In genomic region chr2:152693033-152693432, GRCh38 we compare ENCODE assay signal across 11 cellular contexts. TPM values are rescaled to one million over a fixed set of nuclear protein-coding genes. Genes with fewer than 3 reads are reported as not detected.
A peak's percentile ranks its signal among the peaks of the same experiment; 100 is the strongest.
DNase-seq lines count a peak whose midpoint lies in the region; ATAC-seq lines count a peak whose summit lies in the region.
"Had no signal": no experiment of that assay in that cellular context is flagged by ENCODE, and none has a peak within 500 bp of the region (broad histone marks: within the 10 kb centered on the region; RNA-seq: fewer than 3 reads in every experiment).

No MANE protein-coding gene starts in this region.

- H3K27ac ChIP-seq in right cardiac atrium (ENCODE audit: low read length): no peak overlapping the region

- H3K27me3 Mint-ChIP-seq in T-helper 17 cell: no peaks in the 10 kb centered on the region
- H3K27me3 Mint-ChIP-seq: naive thymus-derived CD8-positive, alpha-beta T cell had no signal

- H3K27ac Mint-ChIP-seq in T-helper 17 cell: peak overlapping the region; percentile 27

- no peak overlapping the region for H3K4me3 ChIP-seq in right cardiac atrium (ENCODE audit: low read length)

- H3K9me3 ChIP-seq in T-helper 17 cell (ENCODE audit: control insufficient read depth, low read length, poor library complexity, severe bottlenecking): no peaks in the 10 kb centered on the region
- no peaks in the 10 kb centered on the region for H3K9me3 ChIP-seq in right cardiac atrium (ENCODE audit: control insufficient read depth, low read length)

- no peaks in the 10 kb centered on the region for H3K27me3 ChIP-seq in right cardiac atrium (ENCODE audit: control insufficient read depth, insufficient read depth)

- intact Hi-C loops in right cardiac atrium (cut with DNase I): no loop called here

- no peak overlapping the region for H3K4me3 Mint-ChIP-seq in T-helper 17 cell
- H3K4me3 Mint-ChIP-seq: naive thymus-derived CD8-positive, alpha-beta T cell had no signal

- H3K36me3 Mint-ChIP-seq in T-helper 17 cell (ENCODE audit: low read depth): no peaks in the 10 kb centered on the region

- no peak for DNase-seq in T-helper 17 cell
- DNase-seq in NCI-H226: no peak
- no peak for DNase-seq in stimulated activated naive CD4-positive, alpha-beta T cell (lab: John Stamatoyannopoulos, UW)
- no peak for DNase-seq in DMS79 (lab: John Stamatoyannopoulos, UW)
- no peak for DNase-seq in right cardiac atrium
- DNase-seq: naive thymus-derived CD8-positive, alpha-beta T cell; NCI-H2081; stimulated activated CD4-positive, alpha-beta T cell treated with anti-CD3 and anti-CD28 coated beads, Interleukin-2, amount 100 ng/mL, for 24 hours had no signal

- H3K4me1 Mint-ChIP-seq in T-helper 17 cell: peaks cover 21% of the 10 kb centered on the region

- 97% methylated on average over 4 of the region's 4 CpGs for WGBS in right cardiac atrium

- ATAC-seq in GM18502 (IDR thresholded peaks at IDR 0.05; ENCODE audit: poor library complexity, unreplicated experiment) (peak; percentile 95), GM19452 (IDR thresholded peaks at IDR 0.05; ENCODE audit: unreplicated experiment) (peak; percentile 89), HG02970 (IDR thresholded peaks at IDR 0.05; ENCODE audit: low FRiP score, unreplicated experiment) (peak; percentile 73), T-helper 17 cell (no peak), right cardiac atrium (no peak)
- ATAC-seq: naive thymus-derived CD8-positive, alpha-beta T cell had no signal

- peaks cover 2% of the 10 kb centered on the region for H3K4me1 ChIP-seq in right cardiac atrium (ENCODE audit: control insufficient read depth, insufficient read depth, low read length)

RNA-seq across cellular contexts. Expression of gene PRPF40A, which starts 24.2 kb away (rescaled TPM):
- total RNA-seq in T-helper 17 cell: 100 to 1,000 TPM; 117 to 133 TPM
- 10 to 100 TPM; 34.3 to 51.7 (median 37.4) TPM for total RNA-seq in right cardiac atrium
- polyA plus RNA-seq in right cardiac atrium: 11.5 TPM

RNA-seq across cellular contexts. Expression of gene ARL6IP6, which starts 25.4 kb away (rescaled TPM):
- total RNA-seq in T-helper 17 cell (10 to 100 TPM; 14.3 to 17.9 TPM), right cardiac atrium (10 to 100 TPM in 1 of 4 donors, 1 to 10 TPM in 3; 6.6 to 10.3 (median 8.6) TPM)
- polyA plus RNA-seq in right cardiac atrium: 6.4 TPM

Comparison
In these comparisons a context has a peak if more than half of its experiments do, and no peak if none do; other contexts are left out.
1. ATAC-seq: peak in GM18502 (single experiment), GM19452 (single experiment) and HG02970 (single experiment); none in T-helper 17 cell (single experiment) and right cardiac atrium (0 of 2).